In genomic region chr17:33385133-33385532, GRCh38 we compare ENCODE assay signal across 2 cellular contexts.
A peak's percentile ranks its signal among the peaks of the same experiment; 100 is the strongest.
TF ChIP-seq lines count a peak whose summit lies in the region.

No MANE protein-coding gene starts in this region.

TF ChIP-seq in SK-N-SH, 30 proteins besides CTCF, POLR2A, EP300 and RAD21 (continued from another document):
- TF ChIP-seq, protein P1, sequence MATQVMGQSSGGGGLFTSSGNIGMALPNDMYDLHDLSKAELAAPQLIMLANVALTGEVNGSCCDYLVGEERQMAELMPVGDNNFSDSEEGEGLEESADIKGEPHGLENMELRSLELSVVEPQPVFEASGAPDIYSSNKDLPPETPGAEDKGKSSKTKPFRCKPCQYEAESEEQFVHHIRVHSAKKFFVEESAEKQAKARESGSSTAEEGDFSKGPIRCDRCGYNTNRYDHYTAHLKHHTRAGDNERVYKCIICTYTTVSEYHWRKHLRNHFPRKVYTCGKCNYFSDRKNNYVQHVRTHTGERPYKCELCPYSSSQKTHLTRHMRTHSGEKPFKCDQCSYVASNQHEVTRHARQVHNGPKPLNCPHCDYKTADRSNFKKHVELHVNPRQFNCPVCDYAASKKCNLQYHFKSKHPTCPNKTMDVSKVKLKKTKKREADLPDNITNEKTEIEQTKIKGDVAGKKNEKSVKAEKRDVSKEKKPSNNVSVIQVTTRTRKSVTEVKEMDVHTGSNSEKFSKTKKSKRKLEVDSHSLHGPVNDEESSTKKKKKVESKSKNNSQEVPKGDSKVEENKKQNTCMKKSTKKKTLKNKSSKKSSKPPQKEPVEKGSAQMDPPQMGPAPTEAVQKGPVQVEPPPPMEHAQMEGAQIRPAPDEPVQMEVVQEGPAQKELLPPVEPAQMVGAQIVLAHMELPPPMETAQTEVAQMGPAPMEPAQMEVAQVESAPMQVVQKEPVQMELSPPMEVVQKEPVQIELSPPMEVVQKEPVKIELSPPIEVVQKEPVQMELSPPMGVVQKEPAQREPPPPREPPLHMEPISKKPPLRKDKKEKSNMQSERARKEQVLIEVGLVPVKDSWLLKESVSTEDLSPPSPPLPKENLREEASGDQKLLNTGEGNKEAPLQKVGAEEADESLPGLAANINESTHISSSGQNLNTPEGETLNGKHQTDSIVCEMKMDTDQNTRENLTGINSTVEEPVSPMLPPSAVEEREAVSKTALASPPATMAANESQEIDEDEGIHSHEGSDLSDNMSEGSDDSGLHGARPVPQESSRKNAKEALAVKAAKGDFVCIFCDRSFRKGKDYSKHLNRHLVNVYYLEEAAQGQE (IDR thresholded peaks at IDR 0.05; ENCODE audit: low read depth, low read length), result peak; percentile 83
- TF ChIP-seq YY1 (IDR thresholded peaks at IDR 0.05; ENCODE audit: low read depth) (no peak), FOXJ3 (CRISPR knock-in tag; IDR thresholded peaks at IDR 0.05) (no peak)

TF ChIP-seq in SK-N-SH treated with all-trans-retinoic acid at 6 μM for 48 hours, 23 proteins besides CTCF, POLR2A, EP300 and RAD21 (continued from another document):
- TF ChIP-seq, protein P2, sequence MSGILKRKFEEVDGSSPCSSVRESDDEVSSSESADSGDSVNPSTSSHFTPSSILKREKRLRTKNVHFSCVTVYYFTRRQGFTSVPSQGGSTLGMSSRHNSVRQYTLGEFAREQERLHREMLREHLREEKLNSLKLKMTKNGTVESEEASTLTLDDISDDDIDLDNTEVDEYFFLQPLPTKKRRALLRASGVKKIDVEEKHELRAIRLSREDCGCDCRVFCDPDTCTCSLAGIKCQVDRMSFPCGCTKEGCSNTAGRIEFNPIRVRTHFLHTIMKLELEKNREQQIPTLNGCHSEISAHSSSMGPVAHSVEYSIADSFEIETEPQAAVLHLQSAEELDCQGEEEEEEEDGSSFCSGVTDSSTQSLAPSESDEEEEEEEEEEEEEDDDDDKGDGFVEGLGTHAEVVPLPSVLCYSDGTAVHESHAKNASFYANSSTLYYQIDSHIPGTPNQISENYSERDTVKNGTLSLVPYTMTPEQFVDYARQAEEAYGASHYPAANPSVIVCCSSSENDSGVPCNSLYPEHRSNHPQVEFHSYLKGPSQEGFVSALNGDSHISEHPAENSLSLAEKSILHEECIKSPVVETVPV (CRISPR knock-in tag; IDR thresholded peaks at IDR 0.05), result no peak
- no peak for TF ChIP-seq GLIS3 (CRISPR knock-in tag; IDR thresholded peaks at IDR 0.05)
- TF ChIP-seq CREB5 (CRISPR knock-in tag; IDR thresholded peaks at IDR 0.05; ENCODE audit: low read depth), result no peak
- TF ChIP-seq, protein P3, sequence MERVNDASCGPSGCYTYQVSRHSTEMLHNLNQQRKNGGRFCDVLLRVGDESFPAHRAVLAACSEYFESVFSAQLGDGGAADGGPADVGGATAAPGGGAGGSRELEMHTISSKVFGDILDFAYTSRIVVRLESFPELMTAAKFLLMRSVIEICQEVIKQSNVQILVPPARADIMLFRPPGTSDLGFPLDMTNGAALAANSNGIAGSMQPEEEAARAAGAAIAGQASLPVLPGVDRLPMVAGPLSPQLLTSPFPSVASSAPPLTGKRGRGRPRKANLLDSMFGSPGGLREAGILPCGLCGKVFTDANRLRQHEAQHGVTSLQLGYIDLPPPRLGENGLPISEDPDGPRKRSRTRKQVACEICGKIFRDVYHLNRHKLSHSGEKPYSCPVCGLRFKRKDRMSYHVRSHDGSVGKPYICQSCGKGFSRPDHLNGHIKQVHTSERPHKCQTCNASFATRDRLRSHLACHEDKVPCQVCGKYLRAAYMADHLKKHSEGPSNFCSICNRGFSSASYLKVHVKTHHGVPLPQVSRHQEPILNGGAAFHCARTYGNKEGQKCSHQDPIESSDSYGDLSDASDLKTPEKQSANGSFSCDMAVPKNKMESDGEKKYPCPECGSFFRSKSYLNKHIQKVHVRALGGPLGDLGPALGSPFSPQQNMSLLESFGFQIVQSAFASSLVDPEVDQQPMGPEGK (CRISPR knock-in tag; IDR thresholded peaks at IDR 0.05; ENCODE audit: borderline replicate concordance), result no peak
- TF ChIP-seq ZC3H10 (CRISPR knock-in tag; IDR thresholded peaks at IDR 0.05), result no peak
- TF ChIP-seq RARB (CRISPR knock-in tag; IDR thresholded peaks at IDR 0.05), result no peak
- no peak for TF ChIP-seq OSR1 (CRISPR knock-in tag; IDR thresholded peaks at IDR 0.05)
- no peak for TF ChIP-seq ZNF8 (CRISPR knock-in tag; IDR thresholded peaks at IDR 0.05)
- TF ChIP-seq ZNF565 (CRISPR knock-in tag; conservative IDR thresholded peaks at IDR 0.05; ENCODE audit: low read depth), result no peak
- no peak for TF ChIP-seq ESRRG (CRISPR knock-in tag; IDR thresholded peaks at IDR 0.05)
